Comparison of ENCODE assay signal across 8 cellular contexts in the genomic region with DNA sequence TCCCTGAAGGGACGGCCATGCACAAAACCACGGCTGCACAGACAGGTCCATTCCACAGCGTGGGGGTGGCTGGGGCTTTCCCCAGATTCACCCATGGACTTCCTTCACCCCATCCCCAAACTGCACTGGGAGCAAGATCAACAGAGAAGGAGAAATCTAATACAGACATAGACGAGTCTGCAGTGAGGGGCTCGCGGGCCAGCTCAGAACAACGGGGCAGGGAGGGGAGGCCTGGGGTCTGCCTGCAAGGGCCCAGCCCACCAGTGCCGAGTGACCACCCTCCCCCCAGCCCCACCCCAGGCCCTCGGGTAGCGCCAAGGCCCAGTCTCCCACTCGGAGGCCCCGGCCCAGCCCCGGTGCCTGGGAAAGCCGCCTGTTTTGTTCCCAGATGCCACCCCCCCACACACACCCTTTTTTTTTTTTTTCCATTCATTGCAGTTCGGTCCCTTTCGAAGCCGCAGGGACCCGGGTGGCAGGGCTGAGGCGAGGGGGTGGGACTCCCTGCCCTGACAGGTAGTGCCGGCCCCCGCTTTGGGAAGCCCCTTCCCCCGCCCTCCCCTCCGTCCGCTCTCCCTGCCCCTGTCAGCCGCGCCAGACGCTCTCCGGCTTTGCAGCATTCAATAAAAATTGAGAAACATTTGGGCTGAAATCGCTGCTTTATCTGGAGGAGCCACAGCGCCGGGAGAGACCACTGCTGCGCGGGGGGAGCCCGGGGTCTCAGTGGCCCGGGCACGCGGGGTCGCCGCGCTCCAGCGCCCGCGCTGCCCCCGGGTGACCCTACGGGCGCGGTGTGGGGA. TPM values are rescaled to one million over a fixed set of nuclear protein-coding genes. Genes with fewer than 3 reads are reported as not detected.
A peak's percentile ranks its signal among the peaks of the same experiment; 100 is the strongest.
DNase-seq lines count a peak whose midpoint lies in the region; ATAC-seq and TF ChIP-seq lines count a peak whose summit lies in the region.

No MANE protein-coding gene starts in this region.

- ATAC-seq in activated T-helper 17 cell treated with anti-CD3 and anti-CD28 coated beads, Interleukin-2, amount 50 U/mL, for 72 hours (replicated peaks), result no peak
- ATAC-seq in HG02938 (IDR thresholded peaks at IDR 0.05; ENCODE audit: unreplicated experiment), result no peak

- no peaks in the 10 kb centered on the region for H3K9me3 Mint-ChIP-seq in activated CD4-positive, alpha-beta T cell treated with anti-CD3 and anti-CD28 coated beads, Interleukin-2, amount 10 ng/mL, durations not matched to agents 24 days and 14 days
- no peaks in the 10 kb centered on the region for H3K9me3 Mint-ChIP-seq in activated T-helper 17 cell treated with anti-CD3 and anti-CD28 coated beads, Interleukin-2, amount 50 U/mL, for 72 hours

- intact Hi-C loops in activated CD4-positive, alpha-beta T cell treated with anti-CD3 and anti-CD28 coated beads, Interleukin-2, amount 10 ng/mL, durations not matched to agents 24 days and 14 days (cut with micrococcal nuclease), result no loop called here
- intact Hi-C loops in head of caudate nucleus (cut with DNase I), result loop anchor here (10.0 kb wide), 1 partner anchor 175 kb away; no protein-coding TSS in a partner anchor
- intact Hi-C loops in ovary (cut with DNase I), result loop anchor here in 3 of 4 donors (5.0 to 10.0 kb wide), 2 partner anchors 152 to 255 kb away; no protein-coding TSS in a partner anchor

- no peaks in the 10 kb centered on the region for H3K36me3 ChIP-seq in ovary

- H3K4me1 Mint-ChIP-seq in activated CD4-positive, alpha-beta T cell treated with anti-CD3 and anti-CD28 coated beads, Interleukin-2, amount 10 ng/mL, durations not matched to agents 24 days and 14 days, result peaks cover 3% of the 10 kb centered on the region
- H3K4me1 Mint-ChIP-seq in activated T-helper 17 cell treated with anti-CD3 and anti-CD28 coated beads, Interleukin-2, amount 50 U/mL, for 72 hours, result peaks cover 6% of the 10 kb centered on the region

- H3K27me3 Mint-ChIP-seq in activated CD4-positive, alpha-beta T cell treated with anti-CD3 and anti-CD28 coated beads, Interleukin-2, amount 10 ng/mL, durations not matched to agents 24 days and 14 days, result peaks cover 55% of the 10 kb centered on the region
- peaks cover 50% of the 10 kb centered on the region for H3K27me3 Mint-ChIP-seq in activated T-helper 17 cell treated with anti-CD3 and anti-CD28 coated beads, Interleukin-2, amount 50 U/mL, for 72 hours

- WGBS in ovary, 3 donors, result 3% methylated on average over 28 to 47 of the region's 47 CpGs

- no peak for TF ChIP-seq POLR2A in ovary (IDR thresholded peaks at IDR 0.05)

- no peak overlapping the region for H3K27ac ChIP-seq in ovary

- DNase-seq in activated CD4-positive, alpha-beta T cell treated with anti-CD3 and anti-CD28 coated beads for 24 hours (ENCODE audit: low read depth in 2 of 2), result peak; percentile 10
- no peak for DNase-seq in activated CD4-positive, alpha-beta T cell treated with anti-CD3 and anti-CD28 coated beads, Interleukin-2, amount 10 ng/mL, durations not matched to agents 24 days and 14 days
- peak; percentile 59 for DNase-seq in NCI-H2171 treated with DMSO at 0.1 percent for 48 hours (lab: John Stamatoyannopoulos, UW)
- peak; percentile 33 to 87 (median 74) for DNase-seq in head of caudate nucleus
- peak; percentile 77 to 84 (median 80) for DNase-seq in ovary
- DNase-seq in NCI-H2107 (lab: John Stamatoyannopoulos, UW), result no peak

- H3K4me1 ChIP-seq in ovary (ENCODE audit: insufficient read depth), result peaks cover 9% of the 10 kb centered on the region

- H3K27me3 ChIP-seq in ovary, result no peaks in the 10 kb centered on the region

- no peak overlapping the region for H3K4me3 Mint-ChIP-seq in activated CD4-positive, alpha-beta T cell treated with anti-CD3 and anti-CD28 coated beads, Interleukin-2, amount 10 ng/mL, durations not matched to agents 24 days and 14 days
- H3K4me3 Mint-ChIP-seq in activated T-helper 17 cell treated with anti-CD3 and anti-CD28 coated beads, Interleukin-2, amount 50 U/mL, for 72 hours, result peak overlapping the region; percentile 67

- H3K36me3 Mint-ChIP-seq in activated CD4-positive, alpha-beta T cell treated with anti-CD3 and anti-CD28 coated beads, Interleukin-2, amount 10 ng/mL, durations not matched to agents 24 days and 14 days (ENCODE audit: low read depth), result no peaks in the 10 kb centered on the region
- no peaks in the 10 kb centered on the region for H3K36me3 Mint-ChIP-seq in activated T-helper 17 cell treated with anti-CD3 and anti-CD28 coated beads, Interleukin-2, amount 50 U/mL, for 72 hours (ENCODE audit: low read depth)

- no peak for TF ChIP-seq CTCF in ovary (IDR thresholded peaks at IDR 0.05)

- no peaks in the 10 kb centered on the region for H3K9me3 ChIP-seq in ovary

- no peak overlapping the region for H3K27ac Mint-ChIP-seq in activated CD4-positive, alpha-beta T cell treated with anti-CD3 and anti-CD28 coated beads, Interleukin-2, amount 10 ng/mL, durations not matched to agents 24 days and 14 days
- H3K27ac Mint-ChIP-seq in activated T-helper 17 cell treated with anti-CD3 and anti-CD28 coated beads, Interleukin-2, amount 50 U/mL, for 72 hours, result no peak overlapping the region

- TF ChIP-seq EP300 in ovary (IDR thresholded peaks at IDR 0.05), result no peak

- peak overlapping the region; percentile 33 for H3K4me3 ChIP-seq in ovary

RNA-seq across cellular contexts. Expression of gene EPHB2, which starts 0.6 kb away (rescaled TPM):
- not detected in 2 replicates for total RNA-seq in activated CD4-positive, alpha-beta T cell treated with anti-CD3 and anti-CD28 coated beads, Interleukin-2, amount 10 ng/mL, durations not matched to agents 24 days and 14 days
- under 1 TPM in 1 of 2 donors, not detected in 1; 0.04 TPM for total RNA-seq in activated T-helper 17 cell treated with anti-CD3 and anti-CD28 coated beads, Interleukin-2, amount 50 U/mL, for 72 hours
- 10 to 100 TPM in 5 of 7 donors, 1 to 10 TPM in 2; 2.5 to 55.1 (median 20.9) TPM for total RNA-seq in ovary
- polyA plus RNA-seq in ovary, result 1 to 10 TPM; 3.1 to 5.1 TPM

RNA-seq across cellular contexts. Expression of gene C1QB, which starts 57.1 kb away (rescaled TPM):
- not detected in 2 replicates for total RNA-seq in activated CD4-positive, alpha-beta T cell treated with anti-CD3 and anti-CD28 coated beads, Interleukin-2, amount 10 ng/mL, durations not matched to agents 24 days and 14 days
- total RNA-seq in activated T-helper 17 cell treated with anti-CD3 and anti-CD28 coated beads, Interleukin-2, amount 50 U/mL, for 72 hours, result not detected
- total RNA-seq in ovary, result 100 to 1,000 TPM in 4 of 7 donors, 10 to 100 TPM in 3; 26.5 to 206 (median 117) TPM
- 10 to 100 TPM; 85.4 to 96.7 TPM for polyA plus RNA-seq in ovary

Comparison
In these comparisons a context has a peak if more than half of its experiments do, and no peak if none do; other contexts are left out.
1. DNase-seq: peak in activated CD4-positive, alpha-beta T cell treated with anti-CD3 and anti-CD28 coated beads for 24 hours (2 of 2), NCI-H2171 treated with DMSO at 0.1 percent for 48 hours (single experiment), head of caudate nucleus (42 of 42) and ovary (5 of 5); none in activated CD4-positive, alpha-beta T cell treated with anti-CD3 and anti-CD28 coated beads, Interleukin-2, amount 10 ng/mL, durations not matched to agents 24 days and 14 days (single experiment) and NCI-H2107 (single experiment).
2. RNA of gene C1QB, which starts 57.1 kb away (total RNA-seq): 26.5 to 206 TPM in ovary; not detected in activated CD4-positive, alpha-beta T cell treated with anti-CD3 and anti-CD28 coated beads, Interleukin-2, amount 10 ng/mL, durations not matched to agents 24 days and 14 days and not detected in activated T-helper 17 cell treated with anti-CD3 and anti-CD28 coated beads, Interleukin-2, amount 50 U/mL, for 72 hours; every median in the first group is over 10 times any median in the second.